In genomic region chr10:79303631-79304478, GRCh38 we compare ENCODE assay signal across 2 cellular contexts.
A peak's percentile ranks its signal among the peaks of the same experiment; 100 is the strongest.
TF ChIP-seq lines count a peak whose summit lies in the region.

No MANE protein-coding gene starts in this region.

TF ChIP-seq in SK-N-SH, 30 proteins besides CTCF, POLR2A, EP300 and RAD21 (continued from another document):
- TF ChIP-seq ZBTB33 (IDR thresholded peaks at IDR 0.05; ENCODE audit: borderline replicate concordance, low read depth) (no peak), POLR2AphosphoS5 (IDR thresholded peaks at IDR 0.05; ENCODE audit: low read depth, low read length) (no peak), MXI1 (IDR thresholded peaks at IDR 0.05; ENCODE audit: low read depth, low read length) (peak; percentile 98)

TF ChIP-seq in SK-N-SH treated with all-trans-retinoic acid at 6 μM for 48 hours, 23 proteins besides CTCF, POLR2A, EP300 and RAD21 (continued from another document):
- no peak for TF ChIP-seq CSRNP3 (CRISPR knock-in tag; IDR thresholded peaks at IDR 0.05)
